In genomic region chr22:49827853-49828598, GRCh38 we compare ENCODE assay signal across 8 cellular contexts. TPM values are rescaled to one million over a fixed set of nuclear protein-coding genes. Genes with fewer than 3 reads are reported as not detected.
DNase-seq lines count a peak whose midpoint lies in the region; ATAC-seq lines count a peak whose summit lies in the region.

Gene BRD1 (minus strand): TSS chr22:49827873. CDS start chr22:49824317, 3,556 bp downstream.

- ATAC-seq in HG03039 (IDR thresholded peaks at IDR 0.05; ENCODE audit: unreplicated experiment) (peak; percentile 44), left cardiac atrium (peak; percentile 70 to 77), GM18502 (IDR thresholded peaks at IDR 0.05; ENCODE audit: poor library complexity, unreplicated experiment) (no peak), GM21381 (IDR thresholded peaks at IDR 0.05; ENCODE audit: unreplicated experiment) (no peak)

- intact Hi-C loops in left cardiac atrium (cut with DNase I) (no loop called here), posterior cingulate gyrus (cut with DNase I) (loop anchor here (2.0 kb wide), 1 partner anchor 25 kb away; the partner anchor contains the start of gene ZBED4)

- peak; percentile 73 for DNase-seq in EH (ENCODE audit: low read depth)
- peak; percentile 36 for DNase-seq in SKM-1 treated with dmso at 0.1 percent for 144 hours (lab: John Stamatoyannopoulos, UW; ENCODE audit: unreplicated experiment)
- peak; percentile 56 for DNase-seq in amniotic epithelial cell (ENCODE audit: low read depth)
- DNase-seq in left cardiac atrium: peak; percentile 79
- DNase-seq in posterior cingulate gyrus: peak in 9 of 10 donors; percentile 26 to 92 (median 53)

RNA-seq across cellular contexts. Expression of gene BRD1, which starts in this region (rescaled TPM):
- total RNA-seq in left cardiac atrium: 10 to 100 TPM; 17.8 to 19.6 TPM

Comparison
In these comparisons a context has a peak if more than half of its experiments do, and no peak if none do; other contexts are left out.
1. ATAC-seq: peak in HG03039 (single experiment) and left cardiac atrium (2 of 2); none in GM18502 (single experiment) and GM21381 (single experiment).
2. Peak in every context shown above with its lines, with median percentiles within 50 percentile points of each other: DNase-seq.